ENCODE assay signal across 5 cellular contexts in genomic region chr22:16795504-16795903, GRCh38. TPM values are rescaled to one million over a fixed set of nuclear protein-coding genes. Genes with fewer than 3 reads are reported as not detected.
"Had no signal": no experiment of that assay in that cellular context is flagged by ENCODE, and none has a peak within 500 bp of the region (broad histone marks: within the 10 kb centered on the region; RNA-seq: fewer than 3 reads in every experiment).

No MANE protein-coding gene starts in this region.

RNA-seq across cellular contexts. Expression of gene XKR3, which starts 29.7 kb away (rescaled TPM):
- total RNA-seq: GM23248, H7, H9, HFFc6 had no signal
- polyA plus RNA-seq: GM23248, H1 had no signal
